ENCODE assay signal across 1 cellular context in the genomic region with DNA sequence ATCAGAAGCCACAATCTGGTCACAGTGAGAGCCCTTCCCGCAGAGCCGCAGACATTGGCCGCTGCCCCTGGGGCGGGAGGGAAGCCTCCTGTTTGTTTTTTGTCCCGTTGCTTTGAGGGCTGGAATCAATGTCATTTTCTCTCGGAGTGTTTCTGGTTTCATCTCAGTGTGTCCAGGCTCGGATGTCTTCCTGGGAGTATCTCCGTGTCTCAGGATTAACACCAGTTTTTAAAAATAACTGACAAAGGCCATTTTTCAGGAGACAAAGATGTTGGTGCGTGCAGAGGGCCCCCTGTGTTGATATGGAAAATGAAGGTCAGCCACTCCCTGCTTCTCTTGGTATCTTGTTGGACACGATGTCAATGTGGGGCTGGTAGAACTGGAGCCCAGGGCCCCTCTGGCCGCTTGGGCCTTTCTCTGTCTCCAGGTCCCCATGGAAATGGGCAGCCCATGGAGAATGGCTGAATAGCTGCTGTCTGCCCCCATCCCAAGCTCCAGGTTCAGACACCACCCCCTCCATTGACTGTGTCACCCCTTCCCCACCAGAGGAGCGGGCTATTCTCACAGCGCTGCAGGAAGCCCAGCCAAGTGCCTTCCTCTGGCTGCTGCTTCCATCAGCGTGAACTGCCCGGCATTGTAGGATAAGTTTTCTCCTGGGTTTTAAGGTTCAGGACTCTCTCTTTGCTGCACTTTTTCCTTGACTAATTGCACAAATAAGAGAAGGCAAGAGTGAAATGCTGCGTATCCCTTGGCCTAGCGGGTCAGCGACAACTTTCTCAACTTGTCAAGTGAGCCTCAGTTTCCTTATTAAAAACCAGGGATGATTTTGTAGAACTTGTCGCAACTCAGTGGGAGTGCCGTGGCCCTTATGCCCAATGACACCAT.
A peak's percentile ranks its signal among the peaks of the same experiment; 100 is the strongest.
TF ChIP-seq lines count a peak whose summit lies in the region.

No MANE protein-coding gene starts in this region.

TF ChIP-seq in K562, 482 proteins besides CTCF, POLR2A, EP300 and RAD21 (continued from another document):
- no peak for TF ChIP-seq PATZ1 (CRISPR knock-in tag; IDR thresholded peaks at IDR 0.05; ENCODE audit: borderline replicate concordance)
- no peak for TF ChIP-seq EP400 (IDR thresholded peaks at IDR 0.05)
- TF ChIP-seq TFAP4 (CRISPR knock-in tag; IDR thresholded peaks at IDR 0.05; ENCODE audit: borderline replicate concordance): peak; percentile 23; the same call in 1 of the 2 replicates
- TF ChIP-seq NFRKB (IDR thresholded peaks at IDR 0.05; ENCODE audit: low read depth): no peak
- no peak for TF ChIP-seq TSHZ1 (CRISPR knock-in tag; IDR thresholded peaks at IDR 0.05)
- TF ChIP-seq ZNF668 (CRISPR knock-in tag; IDR thresholded peaks at IDR 0.05): no peak
- TF ChIP-seq FOXK2 (conservative IDR thresholded peaks at IDR 0.05 in 1 of 2, IDR thresholded peaks at IDR 0.05 in 1 of 2; ENCODE audit: low read depth in 2 of 2): 0 out of 4 replicates have a peak, but pooled peaks of 1 of the 2 experiments have one; percentile 19
- TF ChIP-seq ZBTB17 (CRISPR knock-in tag; IDR thresholded peaks at IDR 0.05): no peak
- TF ChIP-seq ZNF24 (IDR thresholded peaks at IDR 0.05): no peak
- no peak for TF ChIP-seq DLX4 (CRISPR knock-in tag; IDR thresholded peaks at IDR 0.05)
- TF ChIP-seq CEBPB (tag; IDR thresholded peaks at IDR 0.05): no peak
- TF ChIP-seq, protein P1, sequence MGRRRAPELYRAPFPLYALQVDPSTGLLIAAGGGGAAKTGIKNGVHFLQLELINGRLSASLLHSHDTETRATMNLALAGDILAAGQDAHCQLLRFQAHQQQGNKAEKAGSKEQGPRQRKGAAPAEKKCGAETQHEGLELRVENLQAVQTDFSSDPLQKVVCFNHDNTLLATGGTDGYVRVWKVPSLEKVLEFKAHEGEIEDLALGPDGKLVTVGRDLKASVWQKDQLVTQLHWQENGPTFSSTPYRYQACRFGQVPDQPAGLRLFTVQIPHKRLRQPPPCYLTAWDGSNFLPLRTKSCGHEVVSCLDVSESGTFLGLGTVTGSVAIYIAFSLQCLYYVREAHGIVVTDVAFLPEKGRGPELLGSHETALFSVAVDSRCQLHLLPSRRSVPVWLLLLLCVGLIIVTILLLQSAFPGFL (CRISPR knock-in tag; IDR thresholded peaks at IDR 0.05): no peak
- TF ChIP-seq MBD2 (IDR thresholded peaks at IDR 0.05; ENCODE audit: borderline replicate concordance, low read depth): no peak
- TF ChIP-seq EGR1 (conservative IDR thresholded peaks at IDR 0.05): no peak
- no peak for TF ChIP-seq RBBP5 (IDR thresholded peaks at IDR 0.05; ENCODE audit: borderline replicate concordance, insufficient read depth, low read length, poor library complexity, severe bottlenecking)
- TF ChIP-seq MAFK (IDR thresholded peaks at IDR 0.05; ENCODE audit: low read length): no peak
- no peak for TF ChIP-seq ARHGAP35 (IDR thresholded peaks at IDR 0.05; ENCODE audit: partially characterized antibody)
- no peak for TF ChIP-seq ATF3 (IDR thresholded peaks at IDR 0.05)
- 0 out of 2 replicates have a peak, but pooled peaks have one; percentile 15 for TF ChIP-seq ATF3 (CRISPR knock-in tag; conservative IDR thresholded peaks at IDR 0.05)
- TF ChIP-seq LEF1 (IDR thresholded peaks at IDR 0.05): no peak
- TF ChIP-seq EHMT2 (IDR thresholded peaks at IDR 0.05): no peak
- no peak for TF ChIP-seq GTF2F1 (IDR thresholded peaks at IDR 0.05; ENCODE audit: low read depth, low read length)
- no peak for TF ChIP-seq MCM2 (IDR thresholded peaks at IDR 0.05; ENCODE audit: low read depth)
- peak; percentile 61 for TF ChIP-seq L3MBTL2 (IDR thresholded peaks at IDR 0.05)
TF ChIP-seq in K562: peak in this region for 9.
